Comparison of ENCODE assay signal across 2 cellular contexts in the genomic region with DNA sequence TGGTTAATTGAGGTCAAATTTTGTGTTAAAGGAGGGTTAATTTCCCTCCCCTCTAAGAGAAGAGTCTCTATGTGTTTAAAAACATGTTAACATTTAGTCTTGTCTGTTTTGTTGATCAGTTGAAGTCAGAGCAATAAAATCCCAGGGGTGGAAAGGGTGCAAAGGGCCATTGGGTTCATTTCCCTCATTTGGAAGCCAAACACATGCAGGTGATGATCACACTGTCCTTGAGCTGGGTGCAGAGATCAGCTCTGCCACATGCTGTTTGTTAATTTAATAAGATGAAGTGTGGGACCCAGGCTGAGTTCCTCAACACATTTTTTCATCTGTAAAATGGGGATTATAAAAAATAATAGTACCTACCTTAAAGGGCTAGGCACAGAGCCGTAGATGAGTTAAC.
TF ChIP-seq lines count a peak whose summit lies in the region.

No MANE protein-coding gene starts in this region.

TF ChIP-seq in K562, 482 proteins besides CTCF, POLR2A, EP300 and RAD21 (continued from another document and continues in another):
- TF ChIP-seq ZBTB33 (CRISPR knock-in tag; IDR thresholded peaks at IDR 0.05) (no peak), TBP (optimal IDR thresholded peaks at IDR 0.05; ENCODE audit: low read depth, low read length) (no peak), CXXC5 (CRISPR knock-in tag; IDR thresholded peaks at IDR 0.05) (no peak), CEBPG (CRISPR knock-in tag; IDR thresholded peaks at IDR 0.05) (no peak), CEBPG (tag; conservative IDR thresholded peaks at IDR 0.05 in 1 of 2, IDR thresholded peaks at IDR 0.05 in 1 of 2) (no peak), ASH1L (IDR thresholded peaks at IDR 0.05; ENCODE audit: borderline replicate concordance, low read depth, partially characterized antibody) (no peak)
- TF ChIP-seq, protein P1, sequence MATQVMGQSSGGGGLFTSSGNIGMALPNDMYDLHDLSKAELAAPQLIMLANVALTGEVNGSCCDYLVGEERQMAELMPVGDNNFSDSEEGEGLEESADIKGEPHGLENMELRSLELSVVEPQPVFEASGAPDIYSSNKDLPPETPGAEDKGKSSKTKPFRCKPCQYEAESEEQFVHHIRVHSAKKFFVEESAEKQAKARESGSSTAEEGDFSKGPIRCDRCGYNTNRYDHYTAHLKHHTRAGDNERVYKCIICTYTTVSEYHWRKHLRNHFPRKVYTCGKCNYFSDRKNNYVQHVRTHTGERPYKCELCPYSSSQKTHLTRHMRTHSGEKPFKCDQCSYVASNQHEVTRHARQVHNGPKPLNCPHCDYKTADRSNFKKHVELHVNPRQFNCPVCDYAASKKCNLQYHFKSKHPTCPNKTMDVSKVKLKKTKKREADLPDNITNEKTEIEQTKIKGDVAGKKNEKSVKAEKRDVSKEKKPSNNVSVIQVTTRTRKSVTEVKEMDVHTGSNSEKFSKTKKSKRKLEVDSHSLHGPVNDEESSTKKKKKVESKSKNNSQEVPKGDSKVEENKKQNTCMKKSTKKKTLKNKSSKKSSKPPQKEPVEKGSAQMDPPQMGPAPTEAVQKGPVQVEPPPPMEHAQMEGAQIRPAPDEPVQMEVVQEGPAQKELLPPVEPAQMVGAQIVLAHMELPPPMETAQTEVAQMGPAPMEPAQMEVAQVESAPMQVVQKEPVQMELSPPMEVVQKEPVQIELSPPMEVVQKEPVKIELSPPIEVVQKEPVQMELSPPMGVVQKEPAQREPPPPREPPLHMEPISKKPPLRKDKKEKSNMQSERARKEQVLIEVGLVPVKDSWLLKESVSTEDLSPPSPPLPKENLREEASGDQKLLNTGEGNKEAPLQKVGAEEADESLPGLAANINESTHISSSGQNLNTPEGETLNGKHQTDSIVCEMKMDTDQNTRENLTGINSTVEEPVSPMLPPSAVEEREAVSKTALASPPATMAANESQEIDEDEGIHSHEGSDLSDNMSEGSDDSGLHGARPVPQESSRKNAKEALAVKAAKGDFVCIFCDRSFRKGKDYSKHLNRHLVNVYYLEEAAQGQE (CRISPR knock-in tag; IDR thresholded peaks at IDR 0.05; ENCODE audit: low read depth), result no peak
- TF ChIP-seq, protein P2, sequence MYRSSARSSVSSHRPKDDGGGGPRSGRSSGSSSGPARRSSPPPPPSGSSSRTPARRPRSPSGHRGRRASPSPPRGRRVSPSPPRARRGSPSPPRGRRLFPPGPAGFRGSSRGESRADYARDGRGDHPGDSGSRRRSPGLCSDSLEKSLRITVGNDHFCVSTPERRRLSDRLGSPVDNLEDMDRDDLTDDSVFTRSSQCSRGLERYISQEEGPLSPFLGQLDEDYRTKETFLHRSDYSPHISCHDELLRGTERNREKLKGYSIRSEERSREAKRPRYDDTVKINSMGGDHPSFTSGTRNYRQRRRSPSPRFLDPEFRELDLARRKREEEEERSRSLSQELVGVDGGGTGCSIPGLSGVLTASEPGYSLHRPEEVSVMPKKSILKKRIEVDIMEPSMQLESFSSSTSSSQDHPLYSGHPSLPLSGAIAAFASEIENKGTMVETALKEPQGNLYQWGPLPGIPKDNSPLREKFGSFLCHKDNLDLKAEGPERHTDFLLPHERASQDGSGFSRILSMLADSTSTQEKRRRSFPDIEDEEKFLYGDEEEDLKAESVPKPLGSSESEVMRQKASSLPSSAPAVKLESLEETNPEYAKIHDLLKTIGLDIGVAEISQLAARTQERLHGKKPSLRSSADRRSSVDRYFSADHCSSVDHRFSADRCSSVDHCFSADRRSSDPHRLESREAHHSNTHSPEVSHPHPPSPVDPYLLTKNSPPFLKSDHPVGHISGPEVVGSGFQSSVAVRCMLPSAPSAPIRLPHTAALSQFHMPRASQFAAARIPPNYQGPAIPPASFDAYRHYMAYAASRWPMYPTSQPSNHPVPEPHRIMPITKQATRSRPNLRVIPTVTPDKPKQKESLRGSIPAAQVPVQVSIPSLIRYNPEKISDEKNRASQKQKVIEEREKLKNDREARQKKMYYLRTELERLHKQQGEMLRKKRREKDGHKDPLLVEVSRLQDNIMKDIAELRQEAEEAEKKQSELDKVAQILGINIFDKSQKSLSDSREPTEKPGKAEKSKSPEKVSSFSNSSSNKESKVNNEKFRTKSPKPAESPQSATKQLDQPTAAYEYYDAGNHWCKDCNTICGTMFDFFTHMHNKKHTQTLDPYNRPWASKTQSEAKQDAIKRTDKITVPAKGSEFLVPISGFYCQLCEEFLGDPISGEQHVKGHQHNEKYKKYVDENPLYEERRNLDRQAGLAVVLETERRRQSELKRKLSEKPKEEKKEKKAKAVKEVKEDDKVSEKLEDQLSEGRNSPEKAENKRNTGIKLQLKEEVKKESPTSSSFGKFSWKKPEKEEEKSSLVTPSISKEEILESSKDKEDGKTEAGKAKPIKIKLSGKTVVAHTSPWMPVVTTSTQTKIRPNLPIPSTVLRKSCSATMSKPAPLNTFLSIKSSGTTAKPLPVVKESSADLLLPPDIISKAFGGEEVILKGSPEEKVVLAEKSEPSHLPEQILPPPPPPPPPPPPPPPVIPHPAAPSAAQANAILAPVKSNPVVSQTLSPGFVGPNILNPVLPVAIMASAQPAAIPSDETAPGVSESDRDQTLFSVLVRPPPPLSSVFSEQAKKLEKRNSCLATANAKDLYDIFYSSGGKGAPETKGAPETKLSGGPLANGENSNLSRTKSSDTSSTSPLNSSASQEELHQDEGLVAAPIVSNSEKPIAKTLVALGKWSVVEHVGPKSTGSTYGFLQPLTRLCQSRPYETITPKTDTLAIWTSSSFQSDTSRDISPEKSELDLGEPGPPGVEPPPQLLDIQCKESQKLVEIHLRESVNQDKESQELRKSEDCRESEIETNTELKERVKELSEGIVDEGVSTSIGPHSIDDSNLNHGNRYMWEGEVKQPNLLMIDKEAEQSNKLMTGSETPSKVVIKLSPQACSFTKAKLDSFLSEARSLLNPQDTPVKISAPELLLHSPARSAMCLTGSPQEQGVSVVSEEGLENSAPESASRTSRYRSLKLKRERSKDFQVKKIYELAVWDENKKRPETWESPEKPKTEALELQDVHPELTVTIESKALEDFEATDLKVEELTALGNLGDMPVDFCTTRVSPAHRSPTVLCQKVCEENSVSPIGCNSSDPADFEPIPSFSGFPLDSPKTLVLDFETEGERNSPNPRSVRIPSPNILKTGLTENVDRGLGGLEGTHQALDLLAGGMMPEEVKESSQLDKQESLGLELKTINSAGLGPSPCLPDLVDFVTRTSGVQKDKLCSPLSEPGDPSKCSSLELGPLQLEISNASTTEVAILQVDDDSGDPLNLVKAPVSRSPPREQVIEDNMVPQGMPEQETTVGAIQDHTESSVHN (IDR thresholded peaks at IDR 0.05; ENCODE audit: borderline replicate concordance in 1 of 2, low read depth in 1 of 2), result no peak

TF ChIP-seq in liver, 16 proteins besides CTCF, POLR2A, EP300 and RAD21 (continued from another document):
- TF ChIP-seq, protein P1 (IDR thresholded peaks at IDR 0.05), result no peak
- TF ChIP-seq MAX (IDR thresholded peaks at IDR 0.05) (peak; percentile 58), HNF4A (conservative IDR thresholded peaks at IDR 0.05) (peak; percentile 84 to 88), RXRA (IDR thresholded peaks at IDR 0.05) (peak; percentile 84 to 91), JUND (IDR thresholded peaks at IDR 0.05) (peak in 1 of 2 donors; percentile 7)
TF ChIP-seq in liver: peak in this region for 7.
